Comparison of ENCODE assay signal across 8 cellular contexts in the genomic region with DNA sequence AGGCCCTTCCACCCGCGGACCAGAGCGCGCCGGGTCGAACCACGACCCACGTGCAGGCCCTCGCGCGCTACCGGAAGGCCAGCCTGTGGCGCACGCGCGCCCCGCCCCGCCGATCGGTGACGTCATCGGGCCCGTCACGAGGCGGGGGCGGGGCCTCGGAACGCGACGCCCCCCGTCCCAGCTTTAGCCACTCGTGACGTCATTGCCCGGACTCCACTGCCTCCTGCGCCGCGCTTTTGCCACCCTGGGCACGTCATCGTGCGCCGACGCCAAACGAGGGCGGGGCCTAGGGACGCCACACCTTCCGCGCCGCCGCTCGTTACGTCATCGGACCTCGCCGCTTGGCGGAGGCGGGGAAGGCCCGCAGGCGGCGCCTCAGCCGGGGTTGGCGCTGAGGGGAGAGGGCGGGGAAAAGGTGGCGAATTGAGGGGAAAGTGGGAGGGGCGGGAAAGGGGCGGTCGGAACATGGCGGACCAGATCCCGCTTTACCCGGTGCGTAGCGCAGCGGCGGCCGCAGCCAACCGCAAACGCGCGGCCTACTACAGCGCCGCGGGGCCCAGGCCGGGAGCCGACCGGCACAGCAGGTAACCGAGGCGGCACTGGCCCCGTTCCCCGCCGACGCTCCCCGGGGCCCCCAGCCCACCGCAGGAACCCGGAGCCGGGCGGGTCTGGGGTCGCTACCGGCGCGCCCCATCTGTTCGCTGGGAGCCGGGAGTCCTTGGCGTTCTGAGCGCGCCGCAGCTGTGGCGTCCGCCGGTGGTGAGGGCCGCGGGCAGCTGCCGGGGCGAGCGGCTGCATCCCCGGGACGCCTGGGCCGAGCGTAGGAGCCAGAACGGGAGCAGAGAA. TPM values are rescaled to one million over a fixed set of nuclear protein-coding genes. Genes with fewer than 3 reads are reported as not detected.
DNase-seq lines count a peak whose midpoint lies in the region; ATAC-seq and TF ChIP-seq lines count a peak whose summit lies in the region.

A gene with protein sequence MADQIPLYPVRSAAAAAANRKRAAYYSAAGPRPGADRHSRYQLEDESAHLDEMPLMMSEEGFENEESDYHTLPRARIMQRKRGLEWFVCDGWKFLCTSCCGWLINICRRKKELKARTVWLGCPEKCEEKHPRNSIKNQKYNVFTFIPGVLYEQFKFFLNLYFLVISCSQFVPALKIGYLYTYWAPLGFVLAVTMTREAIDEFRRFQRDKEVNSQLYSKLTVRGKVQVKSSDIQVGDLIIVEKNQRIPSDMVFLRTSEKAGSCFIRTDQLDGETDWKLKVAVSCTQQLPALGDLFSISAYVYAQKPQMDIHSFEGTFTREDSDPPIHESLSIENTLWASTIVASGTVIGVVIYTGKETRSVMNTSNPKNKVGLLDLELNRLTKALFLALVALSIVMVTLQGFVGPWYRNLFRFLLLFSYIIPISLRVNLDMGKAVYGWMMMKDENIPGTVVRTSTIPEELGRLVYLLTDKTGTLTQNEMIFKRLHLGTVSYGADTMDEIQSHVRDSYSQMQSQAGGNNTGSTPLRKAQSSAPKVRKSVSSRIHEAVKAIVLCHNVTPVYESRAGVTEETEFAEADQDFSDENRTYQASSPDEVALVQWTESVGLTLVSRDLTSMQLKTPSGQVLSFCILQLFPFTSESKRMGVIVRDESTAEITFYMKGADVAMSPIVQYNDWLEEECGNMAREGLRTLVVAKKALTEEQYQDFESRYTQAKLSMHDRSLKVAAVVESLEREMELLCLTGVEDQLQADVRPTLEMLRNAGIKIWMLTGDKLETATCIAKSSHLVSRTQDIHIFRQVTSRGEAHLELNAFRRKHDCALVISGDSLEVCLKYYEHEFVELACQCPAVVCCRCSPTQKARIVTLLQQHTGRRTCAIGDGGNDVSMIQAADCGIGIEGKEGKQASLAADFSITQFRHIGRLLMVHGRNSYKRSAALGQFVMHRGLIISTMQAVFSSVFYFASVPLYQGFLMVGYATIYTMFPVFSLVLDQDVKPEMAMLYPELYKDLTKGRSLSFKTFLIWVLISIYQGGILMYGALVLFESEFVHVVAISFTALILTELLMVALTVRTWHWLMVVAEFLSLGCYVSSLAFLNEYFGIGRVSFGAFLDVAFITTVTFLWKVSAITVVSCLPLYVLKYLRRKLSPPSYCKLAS (plus strand): TSS at position 449 of the 846 bp plus-strand sequence. CDS start 17 bp downstream, at position 466.

- peaks cover 12% of the 10 kb centered on the region for H3K27me3 Mint-ChIP-seq in activated naive CD8-positive, alpha-beta T cell treated with anti-CD3 and anti-CD28 coated beads, Interleukin-2, amount 50 U/mL, for 24 hours

- H2BK12ac ChIP-seq in trophoblast cell (ENCODE audit: low read length): no peak within 1 kb of the TSS

- peaks cover 38% of the 10 kb centered on the region for H3K36me3 Mint-ChIP-seq in activated naive CD8-positive, alpha-beta T cell treated with anti-CD3 and anti-CD28 coated beads, Interleukin-2, amount 50 U/mL, for 24 hours (ENCODE audit: low read depth)

- peak; percentile 64 for TF ChIP-seq POLR2A in transverse colon (IDR thresholded peaks at IDR 0.05)

- intact Hi-C loops in transverse colon (cut with DNase I; ENCODE audit: low total_unique reads): no loop called here

- peak within 1 kb of the TSS; percentile 92 for H4K91ac ChIP-seq in trophoblast cell (ENCODE audit: low read depth, low read length)

- H2AK5ac ChIP-seq in trophoblast cell (ENCODE audit: low read length): peak within 1 kb of the TSS; percentile 13

- peaks cover 35% of the 10 kb centered on the region for H3K4me1 Mint-ChIP-seq in activated naive CD8-positive, alpha-beta T cell treated with anti-CD3 and anti-CD28 coated beads, Interleukin-2, amount 50 U/mL, for 24 hours

- peak within 1 kb of the TSS; percentile 88 for H3K9ac ChIP-seq in trophoblast cell (ENCODE audit: low read length)

- peak within 1 kb of the TSS; percentile 98 for H2AFZ ChIP-seq in trophoblast cell (ENCODE audit: insufficient read depth, low read length, poor library complexity)

- TF ChIP-seq EP300 in transverse colon (IDR thresholded peaks at IDR 0.05; ENCODE audit: low read depth): peak; percentile 54

- H3K27ac Mint-ChIP-seq in activated naive CD8-positive, alpha-beta T cell treated with anti-CD3 and anti-CD28 coated beads, Interleukin-2, amount 50 U/mL, for 24 hours: peak within 1 kb of the TSS; percentile 96

- H3K23ac ChIP-seq in trophoblast cell (ENCODE audit: low read length): no peak within 1 kb of the TSS

- peak within 1 kb of the TSS; percentile 99 for H4K8ac ChIP-seq in trophoblast cell (ENCODE audit: low read depth, low read length)

- ATAC-seq in HG02623 (IDR thresholded peaks at IDR 0.05; ENCODE audit: unreplicated experiment): peak; percentile 80
- ATAC-seq in activated naive CD8-positive, alpha-beta T cell treated with anti-CD3 and anti-CD28 coated beads, Interleukin-2, amount 50 U/mL, for 24 hours: peak; percentile 86

- no peak within 1 kb of the TSS for H3K4ac ChIP-seq in trophoblast cell (ENCODE audit: low read depth, low read length)

- in situ Hi-C loops in transverse colon (cut with MboI; ENCODE audit: low pct_ligation_motif_present in 1 of 4, low pct_unique_long_range_greater_than_20kb in 1 of 4, low sequenced_read_pairs in 3 of 4): no loop called here

- H3K36me3 ChIP-seq in cardiac muscle cell (no peaks in the 10 kb centered on the region), trophoblast cell (ENCODE audit: control insufficient read depth in 1 of 2, insufficient read depth in 2 of 2, low read length in 2 of 2) (peaks cover 0 to 8% of the 10 kb centered on the region in 2 experiments), transverse colon (no peaks in the 10 kb centered on the region)

- peak within 1 kb of the TSS; percentile 92 for H3K14ac ChIP-seq in trophoblast cell (ENCODE audit: low read length)

- H3K27me3 ChIP-seq in cardiac muscle cell: no peaks in the 10 kb centered on the region
- H3K27me3 ChIP-seq in trophoblast cell (ENCODE audit: insufficient read depth, low read length): no peaks in the 10 kb centered on the region
- H3K27me3 ChIP-seq in transverse colon: no peaks in the 10 kb centered on the region

- peak; percentile 77 for DNase-seq in GM12864 (ENCODE audit: low read depth)
- peak; percentile 71 for DNase-seq in NCI-H1105 (lab: John Stamatoyannopoulos, UW)
- DNase-seq in SW480 (ENCODE audit: low spot score): peak; percentile 78
- DNase-seq in activated naive CD8-positive, alpha-beta T cell treated with anti-CD3 and anti-CD28 coated beads, Interleukin-2, amount 50 U/mL, for 24 hours: peak; percentile 99
- peak; percentile 96 to 99 for DNase-seq in cardiac muscle cell (ENCODE audit: low read depth in 1 of 2, low spot score in 1 of 2)
- peak; percentile 97 to 99 for DNase-seq in trophoblast cell
- peak; percentile 97 for DNase-seq in transverse colon

- H3K79me2 ChIP-seq in trophoblast cell (ENCODE audit: control insufficient read depth, insufficient read depth, low read length, poor library complexity): peaks cover 5% of the 10 kb centered on the region

- H3K27ac ChIP-seq in cardiac muscle cell (peak within 1 kb of the TSS; percentile 96), trophoblast cell (ENCODE audit: low read depth, low read length) (peak within 1 kb of the TSS; percentile 32), transverse colon (peak within 1 kb of the TSS; percentile 90 to 99 (median 96))

- H3K4me3 ChIP-seq in GM12864 (ENCODE audit: low read depth, low read length) (peak within 1 kb of the TSS; percentile 93), cardiac muscle cell (peak within 1 kb of the TSS; percentile 93), trophoblast cell (ENCODE audit: low read depth, low read length) (peak within 1 kb of the TSS; percentile 89), transverse colon (peak within 1 kb of the TSS; percentile 84 to 100 (median 90))

- H4K12ac ChIP-seq in trophoblast cell (ENCODE audit: low read depth, low read length): peak within 1 kb of the TSS; percentile 97

- TF ChIP-seq CTCF in GM12864 (IDR thresholded peaks at IDR 0.05; ENCODE audit: low read depth, low read length, missing control alignments) (no peak), cardiac muscle cell (IDR thresholded peaks at IDR 0.05; ENCODE audit: low read depth, low read length) (no peak), transverse colon (IDR thresholded peaks at IDR 0.05) (peak in 2 of 5 experiments; percentile 3 to 33)

- H2BK5ac ChIP-seq in trophoblast cell (ENCODE audit: low read depth, low read length, poor library complexity): no peak within 1 kb of the TSS

- H3K9me3 ChIP-seq in cardiac muscle cell (ENCODE audit: low read depth) (no peaks in the 10 kb centered on the region), trophoblast cell (ENCODE audit: insufficient read depth, low read depth, low read length) (peaks cover 21% of the 10 kb centered on the region), transverse colon (no peaks in the 10 kb centered on the region)

- peak within 1 kb of the TSS; percentile 82 for H3K18ac ChIP-seq in trophoblast cell (ENCODE audit: low read length)

- H3K79me1 ChIP-seq in trophoblast cell (ENCODE audit: low read length): peaks cover 8% of the 10 kb centered on the region

- peaks cover 9% of the 10 kb centered on the region for H3K4me1 ChIP-seq in cardiac muscle cell (ENCODE audit: low read depth)
- peaks cover 4% of the 10 kb centered on the region in 2 experiments for H3K4me1 ChIP-seq in trophoblast cell (ENCODE audit: control insufficient read depth in 1 of 2, insufficient read depth in 2 of 2, low read length in 2 of 2)
- H3K4me1 ChIP-seq in transverse colon: peaks cover 3 to 21% (median 12%) of the 10 kb centered on the region in 4 donors

- WGBS in trophoblast cell (ENCODE audit: extremely low coverage, insufficient coverage, insufficient read length): no CpG with 5 or more reads among the region's 118 CpGs
- 1% methylated on average over 70 of the region's 118 CpGs; no CpG with 5 or more reads in 1 of the 2 donors for WGBS in transverse colon (ENCODE audit: low coverage in 1 of 2), 2 donors

- peaks cover 24% of the 10 kb centered on the region for H3K9me3 Mint-ChIP-seq in activated naive CD8-positive, alpha-beta T cell treated with anti-CD3 and anti-CD28 coated beads, Interleukin-2, amount 50 U/mL, for 24 hours

- H3K4me2 ChIP-seq in trophoblast cell (ENCODE audit: low read length): peak within 1 kb of the TSS; percentile 61

- H3K4me3 Mint-ChIP-seq in activated naive CD8-positive, alpha-beta T cell treated with anti-CD3 and anti-CD28 coated beads, Interleukin-2, amount 50 U/mL, for 24 hours: peak within 1 kb of the TSS; percentile 89

- H2BK120ac ChIP-seq in trophoblast cell (ENCODE audit: insufficient read depth, low read length, poor library complexity): peak within 1 kb of the TSS; percentile 74

RNA-seq across cellular contexts. Expression of the gene that starts here (rescaled TPM):
- total RNA-seq in cardiac muscle cell (14.2 and 56.7 TPM in 2 replicates), transverse colon (10 to 100 TPM; 36.3 to 70.3 (median 41.6) TPM)
- 13.0 and 14.1 TPM in 2 replicates for polyA plus RNA-seq in cardiac muscle cell
- polyA plus RNA-seq in trophoblast cell (2013): 6.8 and 7.0 TPM in 2 replicates

Comparison
In these comparisons a context has a peak if more than half of its experiments do, and no peak if none do; other contexts are left out.
1. Peak in every context shown above with its lines: DNase-seq, ATAC-seq, H3K4me3 ChIP-seq and H3K27ac ChIP-seq.
2. H3K27ac ChIP-seq: peak in every context shown above with its lines; median percentile 96 in cardiac muscle cell; 96 in transverse colon; 32 in trophoblast cell.